2 cellular contexts compared by ENCODE assay signal in the genomic region with DNA sequence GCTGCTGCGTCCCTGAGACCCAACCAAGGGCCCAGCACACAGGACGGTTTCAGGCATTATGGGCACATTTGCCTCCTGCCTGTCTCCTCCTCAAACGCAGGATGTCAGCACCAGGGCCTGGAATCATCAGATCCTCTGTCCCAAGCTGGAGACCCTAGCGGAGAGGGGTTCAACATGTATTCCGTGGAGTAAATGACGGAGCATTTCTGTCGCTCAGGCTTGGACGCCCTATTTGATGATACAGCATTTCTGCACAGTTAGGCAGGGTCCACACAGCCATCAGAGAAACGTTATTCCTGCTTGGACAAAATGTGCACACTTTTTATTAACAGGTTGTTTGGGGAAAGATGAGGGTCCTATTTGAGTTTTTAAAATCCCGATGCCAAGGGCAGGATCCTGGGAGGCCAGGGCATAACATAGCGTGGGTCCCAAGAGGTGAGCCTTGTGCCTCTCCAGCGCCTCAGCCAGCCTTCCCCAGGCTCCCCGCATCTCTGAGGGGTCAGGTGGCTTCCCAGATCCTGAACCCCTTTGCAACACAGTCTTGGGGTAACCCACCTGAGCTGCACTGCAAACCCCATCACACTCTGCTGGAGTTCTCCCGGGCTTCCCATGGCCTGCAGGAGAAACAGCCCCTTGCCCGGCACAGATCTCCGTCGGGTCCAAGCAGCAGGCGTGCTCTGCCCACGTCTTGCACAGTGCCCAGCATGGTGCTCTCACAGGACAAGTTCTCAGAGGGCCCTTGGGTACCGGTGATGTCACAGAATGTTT.
TF ChIP-seq lines count a peak whose summit lies in the region.

No MANE protein-coding gene starts in this region.

TF ChIP-seq in HepG2, 621 proteins besides CTCF, POLR2A, EP300 and RAD21:
- TF ChIP-seq NCOR1 (IDR thresholded peaks at IDR 0.05; ENCODE audit: borderline replicate concordance, low read length) = no peak
- TF ChIP-seq MAFK (conservative IDR thresholded peaks at IDR 0.05 in 1 of 2, IDR thresholded peaks at IDR 0.05 in 1 of 2; ENCODE audit: low read length in 2 of 2) = peak; percentile 93
- TF ChIP-seq JUND (CRISPR knock-in tag; IDR thresholded peaks at IDR 0.05) = no peak
- no peak for TF ChIP-seq LBX2 (CRISPR knock-in tag; IDR thresholded peaks at IDR 0.05; ENCODE audit: borderline replicate concordance)
- peak; percentile 92 for TF ChIP-seq MAFF (IDR thresholded peaks at IDR 0.05; ENCODE audit: low read depth, low read length)

TF ChIP-seq in H1, 55 proteins besides CTCF, POLR2A, EP300 and RAD21:
- TF ChIP-seq RFX5 (IDR thresholded peaks at IDR 0.05; ENCODE audit: borderline replicate concordance, low read depth, low read length) = no peak
- no peak for TF ChIP-seq CEBPB (IDR thresholded peaks at IDR 0.05; ENCODE audit: low read depth, low read length)
- TF ChIP-seq TAF7 (optimal IDR thresholded peaks at IDR 0.05; ENCODE audit: borderline replicate concordance, low read depth, low read length) = no peak
- TF ChIP-seq JUND (IDR thresholded peaks at IDR 0.05; ENCODE audit: low read length) = no peak
- TF ChIP-seq HDAC2 (IDR thresholded peaks at IDR 0.05; ENCODE audit: borderline replicate concordance in 1 of 2, low read depth in 2 of 2, low read length in 2 of 2) = no peak
- no peak for TF ChIP-seq PHF8 (conservative IDR thresholded peaks at IDR 0.05; ENCODE audit: low read depth, low read length)
- no peak for TF ChIP-seq CREB1 (IDR thresholded peaks at IDR 0.05)
- no peak for TF ChIP-seq BACH1 (IDR thresholded peaks at IDR 0.05; ENCODE audit: low read length)
- no peak for TF ChIP-seq SRF (IDR thresholded peaks at IDR 0.05; ENCODE audit: low read depth, low read length)
- TF ChIP-seq TAF1 (IDR thresholded peaks at IDR 0.05; ENCODE audit: low read depth, low read length) = no peak
- no peak for TF ChIP-seq CBX5 (IDR thresholded peaks at IDR 0.05; ENCODE audit: low read depth, low read length)
- no peak for TF ChIP-seq KDM4A (IDR thresholded peaks at IDR 0.05; ENCODE audit: low read depth, low read length, severe bottlenecking)
- no peak for TF ChIP-seq KDM5A (IDR thresholded peaks at IDR 0.05; ENCODE audit: low read length)
- TF ChIP-seq, protein P1, sequence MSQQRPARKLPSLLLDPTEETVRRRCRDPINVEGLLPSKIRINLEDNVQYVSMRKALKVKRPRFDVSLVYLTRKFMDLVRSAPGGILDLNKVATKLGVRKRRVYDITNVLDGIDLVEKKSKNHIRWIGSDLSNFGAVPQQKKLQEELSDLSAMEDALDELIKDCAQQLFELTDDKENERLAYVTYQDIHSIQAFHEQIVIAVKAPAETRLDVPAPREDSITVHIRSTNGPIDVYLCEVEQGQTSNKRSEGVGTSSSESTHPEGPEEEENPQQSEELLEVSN (IDR thresholded peaks at IDR 0.05) = no peak
- TF ChIP-seq, protein P2, sequence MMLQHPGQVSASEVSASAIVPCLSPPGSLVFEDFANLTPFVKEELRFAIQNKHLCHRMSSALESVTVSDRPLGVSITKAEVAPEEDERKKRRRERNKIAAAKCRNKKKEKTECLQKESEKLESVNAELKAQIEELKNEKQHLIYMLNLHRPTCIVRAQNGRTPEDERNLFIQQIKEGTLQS (IDR thresholded peaks at IDR 0.05; ENCODE audit: insufficient read depth, low read depth, low read length) = no peak
- TF ChIP-seq EGR1 (IDR thresholded peaks at IDR 0.05; ENCODE audit: borderline replicate concordance, low read depth, low read length) = no peak
